Comparison of ENCODE assay signal across 36 cellular contexts in genomic region chr3:94645790-94646189, GRCh38.
A peak's percentile ranks its signal among the peaks of the same experiment; 100 is the strongest.
DNase-seq lines count a peak whose midpoint lies in the region; ATAC-seq, FAIRE-seq and TF ChIP-seq lines count a peak whose summit lies in the region.
"Had no signal": no experiment of that assay in that cellular context is flagged by ENCODE, and none has a peak within 500 bp of the region (broad histone marks: within the 10 kb centered on the region; RNA-seq: fewer than 3 reads in every experiment).

No MANE protein-coding gene starts in this region.

- CTCF ChIA-PET in HepG2 (lab: Yijun Ruan, JAX; ENCODE audit: low intra/inter-chr PET ratio, low total read pairs) (no interaction called here), A549 (lab: Yijun Ruan, JAX) (interaction anchor here (0.6 kb wide), 1 partner anchor 1362 kb away, joined by 4 read pairs; no protein-coding TSS in a partner anchor)

- peaks cover 10% of the 10 kb centered on the region; the same call in 2 of the 3 replicates for H3K4me1 Mint-ChIP-seq in GM23338
- peaks cover 23% of the 10 kb centered on the region for H3K4me1 Mint-ChIP-seq in endodermal cell
- H3K4me1 Mint-ChIP-seq: B cell; CD14-positive monocyte; CD4-positive, alpha-beta memory T cell; CD4-positive, CD25-positive, alpha-beta regulatory T cell; CD8-positive, alpha-beta memory T cell had no signal

- TF ChIP-seq CTCF in HepG2 (CRISPR knock-in tag; IDR thresholded peaks at IDR 0.05): no peak
- no peak for TF ChIP-seq CTCF in right lobe of liver (IDR thresholded peaks at IDR 0.05)
- TF ChIP-seq CTCF in A549 (IDR thresholded peaks at IDR 0.05): no peak
- TF ChIP-seq CTCF in GM23338 (conservative IDR thresholded peaks at IDR 0.05; ENCODE audit: low read depth in 2 of 2): no peak
- no peak for TF ChIP-seq CTCF in endodermal cell (conservative IDR thresholded peaks at IDR 0.05)

- no peak overlapping the region for H3K4me2 ChIP-seq in HepG2 (ENCODE audit: low read depth, low read length)
- H3K4me2 ChIP-seq in A549: no peak overlapping the region
- H3K4me2 ChIP-seq in GM23338: no peak overlapping the region
- H3K4me2 ChIP-seq: BLaER1; BLaER1 treated with 17β-estradiol and CSF1 and Interleukin-3, amounts not matched to agents 10 nM and 100 nM had no signal

- no peaks in the 10 kb centered on the region for H3F3A ChIP-seq in GM23338 (replicated peaks; ENCODE audit: low read depth)

- TF ChIP-seq RAD21 in HepG2 (CRISPR knock-in tag; IDR thresholded peaks at IDR 0.05) (no peak), A549 (conservative IDR thresholded peaks at IDR 0.05 in 1 of 2, IDR thresholded peaks at IDR 0.05 in 1 of 2) (no peak)

- WGBS in HepG2 (ENCODE audit: low lambda C conversion rate): 25% methylated on average over 3 of the region's 3 CpGs
- WGBS in right lobe of liver (ENCODE audit: insufficient coverage, low coverage, low lambda C conversion rate, missing lambda C conversion rate): 83% methylated on average over 3 of the region's 3 CpGs
- WGBS in A549 (ENCODE audit: missing lambda C conversion rate): 66% methylated on average over 3 of the region's 3 CpGs
- 93% methylated on average over 2 to 3 of the region's 3 CpGs for WGBS in endodermal cell (ENCODE audit: insufficient coverage in 1 of 2, insufficient read length in 1 of 2), 2 experiments

- H3K9me3 Mint-ChIP-seq in GM23338 (peaks cover 34% of the 10 kb centered on the region), endodermal cell (peaks cover 35% of the 10 kb centered on the region)

- H3K27ac ChIP-seq in HepG2 (ENCODE audit: extremely low read length, insufficient read depth, low read length): no peak overlapping the region
- no peak overlapping the region for H3K27ac ChIP-seq in right lobe of liver
- no peak overlapping the region for H3K27ac ChIP-seq in A549
- no peak overlapping the region for H3K27ac ChIP-seq in GM23338 (ENCODE audit: low read depth)
- H3K27ac ChIP-seq in endodermal cell (ENCODE audit: low read depth, low read length): no peak overlapping the region
- H3K27ac ChIP-seq: 22Rv1; BLaER1; BLaER1 treated with 17β-estradiol and CSF1 and Interleukin-3, amounts not matched to agents 10 nM and 100 nM; C4-2B had no signal

- H3K79me2 ChIP-seq in HepG2 (ENCODE audit: insufficient read depth, low read length) (no peaks in the 10 kb centered on the region), GM23338 (replicated peaks; ENCODE audit: insufficient read depth) (no peaks in the 10 kb centered on the region)

- H3K9ac ChIP-seq in HepG2 (ENCODE audit: insufficient read depth, low read depth, low read length): no peak overlapping the region
- H3K9ac ChIP-seq in endodermal cell (ENCODE audit: extremely low read depth, low read length, poor library complexity, severe bottlenecking): no peak overlapping the region
- H3K9ac ChIP-seq: BLaER1; BLaER1 treated with 17β-estradiol and CSF1 and Interleukin-3, amounts not matched to agents 10 nM and 100 nM had no signal

- H3K27me3 Mint-ChIP-seq in GM23338 (ENCODE audit: insufficient read depth, low read depth, poor library complexity) (peaks cover 3% of the 10 kb centered on the region), endodermal cell (ENCODE audit: insufficient read depth) (no peaks in the 10 kb centered on the region)
- H3K27me3 Mint-ChIP-seq: B cell; CD4-positive, alpha-beta memory T cell; CD4-positive, alpha-beta T cell; CD4-positive, CD25-positive, alpha-beta regulatory T cell; CD8-positive, alpha-beta memory T cell had no signal

- TF ChIP-seq POLR2A in HepG2 (IDR thresholded peaks at IDR 0.05; ENCODE audit: insufficient read depth in 1 of 2, low read depth in 2 of 2, low read length in 2 of 2) (no peak), right lobe of liver (IDR thresholded peaks at IDR 0.05) (no peak), A549 (IDR thresholded peaks at IDR 0.05; ENCODE audit: low read length) (no peak)

- H3K9me3 ChIP-seq in HepG2 (ENCODE audit: low read length) (no peaks in the 10 kb centered on the region), right lobe of liver (no peaks in the 10 kb centered on the region), A549 (no peaks in the 10 kb centered on the region), endodermal cell (ENCODE audit: control insufficient read depth, low read length) (peaks cover 30% of the 10 kb centered on the region)
- H3K9me3 ChIP-seq: BE2C; BLaER1; BLaER1 treated with 17β-estradiol and CSF1 and Interleukin-3, amounts not matched to agents 10 nM and 100 nM had no signal

- H3K36me3 ChIP-seq in HepG2 (replicated peaks in 1 of 2; ENCODE audit: control insufficient read depth in 1 of 2, insufficient read depth in 2 of 2, low read length in 2 of 2): no peaks in the 10 kb centered on the region
- no peaks in the 10 kb centered on the region for H3K36me3 ChIP-seq in right lobe of liver
- no peaks in the 10 kb centered on the region for H3K36me3 ChIP-seq in GM23338 (ENCODE audit: insufficient read depth)
- no peaks in the 10 kb centered on the region for H3K36me3 ChIP-seq in endodermal cell (ENCODE audit: control insufficient read depth, insufficient read depth, low read length)
- H3K36me3 ChIP-seq: BE2C; BLaER1; BLaER1 treated with 17β-estradiol and CSF1 and Interleukin-3, amounts not matched to agents 10 nM and 100 nM had no signal

- H3K36me3 Mint-ChIP-seq in GM23338 (ENCODE audit: low read depth) (peaks cover 27% of the 10 kb centered on the region), endodermal cell (ENCODE audit: low read depth) (peaks cover 29% of the 10 kb centered on the region)
- H3K36me3 Mint-ChIP-seq: CD14-positive monocyte; CD4-positive, alpha-beta memory T cell; CD4-positive, CD25-positive, alpha-beta regulatory T cell; CD8-positive, alpha-beta memory T cell; CD8-positive, alpha-beta T cell had no signal

- H3K4me3 Mint-ChIP-seq in GM23338 (no peak overlapping the region), endodermal cell (no peak overlapping the region)
- H3K4me3 Mint-ChIP-seq: B cell; CD14-positive monocyte; CD4-positive, alpha-beta memory T cell; CD4-positive, alpha-beta T cell; CD4-positive, CD25-positive, alpha-beta regulatory T cell; CD8-positive, alpha-beta memory T cell; CD8-positive, alpha-beta T cell had no signal

- no peak overlapping the region for H3K4me3 ChIP-seq in HepG2 (replicated peaks in 1 of 3; ENCODE audit: insufficient read depth in 1 of 3, low read depth in 2 of 3, low read length in 3 of 3)
- H3K4me3 ChIP-seq in right lobe of liver: no peak overlapping the region
- H3K4me3 ChIP-seq in A549: no peak overlapping the region
- no peak overlapping the region for H3K4me3 ChIP-seq in GM23338
- H3K4me3 ChIP-seq in endodermal cell (ENCODE audit: low read length): peak overlapping the region; percentile 59
- H3K4me3 ChIP-seq: BLaER1; BLaER1 treated with 17β-estradiol and CSF1 and Interleukin-3, amounts not matched to agents 10 nM and 100 nM had no signal

- peaks cover 42% of the 10 kb centered on the region for H3K4me1 ChIP-seq in HepG2 (ENCODE audit: insufficient read depth, low read length)
- peaks cover 0 to 11% (median 3%) of the 10 kb centered on the region in 4 donors for H3K4me1 ChIP-seq in right lobe of liver
- H3K4me1 ChIP-seq in A549: peaks cover 33% of the 10 kb centered on the region
- no peaks in the 10 kb centered on the region for H3K4me1 ChIP-seq in GM23338 (ENCODE audit: insufficient read depth)
- no peaks in the 10 kb centered on the region for H3K4me1 ChIP-seq in endodermal cell (ENCODE audit: control insufficient read depth, insufficient read depth, low read length)
- H3K4me1 ChIP-seq: BE2C; BLaER1; BLaER1 treated with 17β-estradiol and CSF1 and Interleukin-3, amounts not matched to agents 10 nM and 100 nM had no signal

- BruUV-seq in HepG2 (replicated peaks; lab: Mats Ljungman, UMichigan): no TSS peak

- H3K9me2 ChIP-seq in GM23338 (ENCODE audit: insufficient read depth): peaks cover 5% of the 10 kb centered on the region

- no peak overlapping the region for H2AFZ ChIP-seq in HepG2 (ENCODE audit: low read length)
- H2AFZ ChIP-seq in GM23338: peak overlapping the region; percentile 48; the same call in 1 of the 2 replicates

- H4K20me1 ChIP-seq in HepG2 (ENCODE audit: insufficient read depth, low read length) (no peaks in the 10 kb centered on the region), GM23338 (replicated peaks; ENCODE audit: insufficient read depth) (no peaks in the 10 kb centered on the region)
- H4K20me1 ChIP-seq: BLaER1; BLaER1 treated with 17β-estradiol and CSF1 and Interleukin-3, amounts not matched to agents 10 nM and 100 nM had no signal

- POLR2A ChIA-PET in HepG2 (lab: Yijun Ruan, JAX): no interaction called here
- POLR2A ChIA-PET in A549 (lab: Yijun Ruan, JAX): no interaction called here

- H3K27ac Mint-ChIP-seq in GM23338 (no peak overlapping the region), endodermal cell (peak overlapping the region; percentile 21)
- H3K27ac Mint-ChIP-seq: B cell; CD14-positive monocyte; CD4-positive, alpha-beta memory T cell; CD4-positive, alpha-beta T cell; CD4-positive, CD25-positive, alpha-beta regulatory T cell; CD8-positive, alpha-beta memory T cell; CD8-positive, alpha-beta T cell had no signal

- no peaks in the 10 kb centered on the region; a peak in 1 of 5 replicates for H3K27me3 ChIP-seq in HepG2 (ENCODE audit: control insufficient read depth in 1 of 2, insufficient read depth in 2 of 2, low read length in 2 of 2)
- no peaks in the 10 kb centered on the region for H3K27me3 ChIP-seq in right lobe of liver
- no peaks in the 10 kb centered on the region for H3K27me3 ChIP-seq in GM23338 (ENCODE audit: insufficient read depth)
- no peaks in the 10 kb centered on the region for H3K27me3 ChIP-seq in endodermal cell (ENCODE audit: control insufficient read depth, insufficient read depth, low read length, poor library complexity, severe bottlenecking)
- H3K27me3 ChIP-seq: BE2C; BLaER1; BLaER1 treated with 17β-estradiol and CSF1 and Interleukin-3, amounts not matched to agents 10 nM and 100 nM had no signal

- FAIRE-seq in HepG2 (lab: Jason Lieb, UNC) (no peak), A549 (lab: Jason Lieb, UNC) (peak; percentile 32)
- FAIRE-seq: A204.1, D721Med had no signal

- intact Hi-C loops in HepG2 (cut with micrococcal nuclease; ENCODE audit: unreplicated experiment): loop anchor here (10.0 kb wide), 1 partner anchor 121 kb away; no protein-coding TSS in a partner anchor
- intact Hi-C loops in right lobe of liver (cut with DNase I): no loop called here

- ATAC-seq in HepG2 (no peak), right lobe of liver (no peak), A549 (no peak), GM23338 (no peak), HG03159 (IDR thresholded peaks at IDR 0.05; ENCODE audit: unreplicated experiment) (no peak)
- ATAC-seq: CD8-positive, alpha-beta T cell had no signal

- TF ChIP-seq EP300 in HepG2 (IDR thresholded peaks at IDR 0.05; ENCODE audit: low read depth in 2 of 2, low read length in 2 of 2) (no peak), HepG2 (CRISPR knock-in tag; IDR thresholded peaks at IDR 0.05; ENCODE audit: borderline replicate concordance) (no peak), A549 (IDR thresholded peaks at IDR 0.05) (no peak)

- in situ Hi-C loops in HepG2 (cut with HindIII; ENCODE audit: extremely low pct_ligation_motif_present, low pct_unique_long_range_greater_than_20kb): no loop called here

- DNase-seq in HepG2 (ENCODE audit: low spot score): no peak
- no peak for DNase-seq in right lobe of liver
- no peak for DNase-seq in A549 (ENCODE audit: low read depth in 1 of 2, low spot score in 1 of 2)
- DNase-seq in GM23338 (ENCODE audit: low spot score): no peak
- no peak for DNase-seq in endodermal cell
- DNase-seq in ureter (ENCODE audit: low spot score): no peak
- DNase-seq in COLO829 (ENCODE audit: low spot score): no peak
- DNase-seq: 8988T; ACHN; AML-193; BE2C; C1 segment of cervical spinal cord; Caco-2; Calu3; CD4-positive, alpha-beta memory T cell; CD4-positive, alpha-beta T cell; CD4-positive, CD25-positive, alpha-beta regulatory T cell; CD8-positive, alpha-beta memory T cell; CD8-positive, alpha-beta T cell; COR-L47; DMS 273 treated with DMSO at 0.1 percent for 48 hours; DMS153; DMS53; DMS79; DMS79 treated with DMSO at 0.1 percent for 48 hours; DND-41; EL had no signal

Comparison
In these comparisons a context has a peak if more than half of its experiments do, and no peak if none do; other contexts are left out.
1. Of the 38 proteins assayed by ChIP-seq in both HepG2 and A549: peak only in HepG2: FOSL2; only in A549: none; in both: MAFK; in neither: 36.